8 cellular contexts compared by ENCODE assay signal in genomic region chr17:57255776-57256681, GRCh38. TPM values are rescaled to one million over a fixed set of nuclear protein-coding genes. Genes with fewer than 3 reads are reported as not detected.
DNase-seq lines count a peak whose midpoint lies in the region; ATAC-seq and TF ChIP-seq lines count a peak whose summit lies in the region.

TSS of gene MSI2 (plus strand) at chr17:57256523. CDS start at chr17:57256743, 220 bp downstream.

- H3K4me1 Mint-ChIP-seq in activated CD4-positive, alpha-beta memory T cell treated with anti-CD3 and anti-CD28 coated beads for 36 hours (ENCODE audit: low read depth), result peaks cover 41% of the 10 kb centered on the region

- peak within 1 kb of the TSS; percentile 78 to 85 for H3K27ac ChIP-seq in liver (ENCODE audit: low read depth in 1 of 2, low read length in 2 of 2)

- H3K27me3 ChIP-seq in liver (ENCODE audit: control insufficient read depth in 4 of 4, insufficient read depth in 4 of 4, low read length in 3 of 4), result no peaks in the 10 kb centered on the region

- TF ChIP-seq RAD21 in liver (IDR thresholded peaks at IDR 0.05), result peak in 1 of 2 donors; percentile 16

- under 1% methylated on average over 87 of the region's 88 CpGs for WGBS in liver

- CTCF ChIA-PET in AG04449 (lab: Yijun Ruan, JAX), result interaction anchor here (1.5 to 3.2 kb wide), 2 partner anchors 13 to 22 kb away, joined by 3 to 29 read pairs; no protein-coding TSS in a partner anchor
- CTCF ChIA-PET in activated CD4-positive, alpha-beta memory T cell treated with anti-CD3 and anti-CD28 coated beads for 36 hours (lab: Charles Lee), result interaction anchor here (0.9 to 3.2 kb wide), 4 partner anchors 12 to 416 kb away, joined by 3 to 29 read pairs (median 20); no protein-coding TSS in a partner anchor

- H3K9me3 ChIP-seq in liver (ENCODE audit: control insufficient read depth in 4 of 4, low read length in 3 of 4), result no peaks in the 10 kb centered on the region

- H3K9ac ChIP-seq in liver (ENCODE audit: low read depth in 1 of 2, low read length in 2 of 2), result peak within 1 kb of the TSS; percentile 77 to 86

- intact Hi-C loops in activated CD4-positive, alpha-beta memory T cell treated with anti-CD3 and anti-CD28 coated beads for 36 hours (cut with micrococcal nuclease), result loop anchor here (2.0 to 5.0 kb wide), 3 partner anchors 23 to 346 kb away; no protein-coding TSS in a partner anchor

- H3K27ac Mint-ChIP-seq in activated CD4-positive, alpha-beta memory T cell treated with anti-CD3 and anti-CD28 coated beads for 36 hours, result peak within 1 kb of the TSS; percentile 85

- ATAC-seq in GM19035 (IDR thresholded peaks at IDR 0.05; ENCODE audit: unreplicated experiment), result peak; percentile 80
- peak; percentile 62 for ATAC-seq in HG03342 (IDR thresholded peaks at IDR 0.05; ENCODE audit: unreplicated experiment)

- peak within 1 kb of the TSS; percentile 64 for H3K4me3 ChIP-seq in AG04449 (ENCODE audit: low read depth, low read length)
- peak within 1 kb of the TSS; percentile 61 to 95 (median 75) for H3K4me3 ChIP-seq in liver (ENCODE audit: low read depth in 1 of 3, low read length in 3 of 3)

- POLR2A ChIA-PET in AG04449 (lab: Yijun Ruan, JAX), result no interaction called here
- POLR2A ChIA-PET in activated CD4-positive, alpha-beta memory T cell treated with anti-CD3 and anti-CD28 coated beads for 36 hours (lab: Charles Lee), result interaction anchor here (1.2 kb wide), 1 partner anchor 13 kb away, joined by 3 read pairs; no protein-coding TSS in a partner anchor

- no peaks in the 10 kb centered on the region for H3K27me3 Mint-ChIP-seq in activated CD4-positive, alpha-beta memory T cell treated with anti-CD3 and anti-CD28 coated beads for 36 hours

- H3K4me3 Mint-ChIP-seq in activated CD4-positive, alpha-beta memory T cell treated with anti-CD3 and anti-CD28 coated beads for 36 hours, result peak within 1 kb of the TSS; percentile 85

- peaks cover 6% of the 10 kb centered on the region for H3K9me3 Mint-ChIP-seq in activated CD4-positive, alpha-beta memory T cell treated with anti-CD3 and anti-CD28 coated beads for 36 hours

- no peaks in the 10 kb centered on the region for H3K36me3 ChIP-seq in liver (ENCODE audit: control insufficient read depth in 4 of 4, insufficient read depth in 3 of 4, low read depth in 1 of 4, low read length in 3 of 4)

- H3K4me1 ChIP-seq in liver (ENCODE audit: control insufficient read depth in 4 of 4, insufficient read depth in 4 of 4, low read length in 3 of 4), result peaks cover 0 to 6% (median 2%) of the 10 kb centered on the region in 4 donors

- H3K36me3 Mint-ChIP-seq in activated CD4-positive, alpha-beta memory T cell treated with anti-CD3 and anti-CD28 coated beads for 36 hours, result peaks cover 20% of the 10 kb centered on the region

- DNase-seq in AG04449 (ENCODE audit: low read depth, low spot score) (peak; percentile 5), NCI-H69 (lab: John Stamatoyannopoulos, UW) (peak; percentile 98), dermis blood vessel endothelial cell (peak; percentile 86)
- peak; percentile 90 for DNase-seq in activated CD4-positive, alpha-beta memory T cell treated with anti-CD3 and anti-CD28 coated beads for 36 hours
- DNase-seq in stimulated activated CD4-positive, alpha-beta T cell treated with anti-CD3 and anti-CD28 coated beads, Interleukin-2, amount 100 ng/mL, for 48 hours, result peak; percentile 75 to 81

- TF ChIP-seq CTCF in AG04449 (IDR thresholded peaks at IDR 0.05; ENCODE audit: insufficient read depth, low read length, missing control alignments), result peak; percentile 7
- no peak for TF ChIP-seq CTCF in liver (IDR thresholded peaks at IDR 0.05; ENCODE audit: low read depth, low read length, missing input control)

TF ChIP-seq in liver, 16 proteins besides CTCF, POLR2A, EP300 and RAD21:
- TF ChIP-seq FOXA1 (IDR thresholded peaks at IDR 0.05) (no peak), YY1 (IDR thresholded peaks at IDR 0.05) (peak; percentile 30), RXRA (IDR thresholded peaks at IDR 0.05) (peak; percentile 10 to 22)

RNA-seq across cellular contexts. Expression of gene MSI2, which starts in this region (rescaled TPM):
- 10 to 100 TPM; 65.7 to 71.9 TPM for total RNA-seq in activated CD4-positive, alpha-beta memory T cell treated with anti-CD3 and anti-CD28 coated beads for 36 hours
- total RNA-seq in dermis blood vessel endothelial cell (16.8 and 17.2 TPM in 2 replicates), liver (10 to 100 TPM; 11.2 to 15.6 TPM)
- polyA plus RNA-seq in liver, result 1 to 10 TPM; 5.7 to 7.2 TPM

Comparison
In these comparisons a context has a peak if more than half of its experiments do, and no peak if none do; other contexts are left out.
1. Peak in every context shown above with its lines: DNase-seq, ATAC-seq, H3K4me3 ChIP-seq and H3K27ac ChIP-seq.
2. DNase-seq: peak in every context shown above with its lines; median percentile 98 in NCI-H69; 90 in activated CD4-positive, alpha-beta memory T cell treated with anti-CD3 and anti-CD28 coated beads for 36 hours; 86 in dermis blood vessel endothelial cell; 78 in stimulated activated CD4-positive, alpha-beta T cell treated with anti-CD3 and anti-CD28 coated beads, Interleukin-2, amount 100 ng/mL, for 48 hours; 5 in AG04449.